9 cellular contexts compared by ENCODE assay signal in genomic region chr1:177181280-177181630, GRCh38. TPM values are rescaled to one million over a fixed set of nuclear protein-coding genes. Genes with fewer than 3 reads are reported as not detected.
DNase-seq lines count a peak whose midpoint lies in the region; ATAC-seq and TF ChIP-seq lines count a peak whose summit lies in the region.
"Had no signal": no experiment of that assay in that cellular context is flagged by ENCODE, and none has a peak within 500 bp of the region (broad histone marks: within the 10 kb centered on the region; RNA-seq: fewer than 3 reads in every experiment).

No MANE protein-coding gene starts in this region.

- no peak overlapping the region for H2AFZ ChIP-seq in PC-9

- no peaks in the 10 kb centered on the region for H3K36me3 ChIP-seq in PC-9 (ENCODE audit: low read depth)
- H3K36me3 ChIP-seq: spleen had no signal

- H3K79me2 ChIP-seq in PC-9 (ENCODE audit: low read depth) = no peaks in the 10 kb centered on the region

- H3K9me2 ChIP-seq in PC-9 (ENCODE audit: insufficient read depth) = no peaks in the 10 kb centered on the region

- DNase-seq in chondrocyte (ENCODE audit: low spot score) (no peak), neural crest cell (ENCODE audit: low read depth, low spot score) (no peak), NCI-H1048 (lab: John Stamatoyannopoulos, UW) (no peak), COR-L47 (lab: John Stamatoyannopoulos, UW) (no peak), PC-9 (no peak)
- no peak for DNase-seq in activated CD4-positive, alpha-beta T cell treated with anti-CD3 and anti-CD28 coated beads for 1 hour

- H3K27ac Mint-ChIP-seq in chondrocyte (ENCODE audit: unreplicated experiment) (no peak overlapping the region), neural crest cell (ENCODE audit: unreplicated experiment) (peak overlapping the region; percentile 37)

- CTCF ChIA-PET in PC-9 (lab: Charles Lee) = no interaction called here

- TF ChIP-seq CTCF in chondrocyte (IDR thresholded peaks at IDR 0.05) (no peak), neural crest cell (conservative IDR thresholded peaks at IDR 0.05) (no peak), PC-9 (conservative IDR thresholded peaks at IDR 0.05) (no peak)

- no peaks in the 10 kb centered on the region for H3K4me1 ChIP-seq in PC-9 (replicated peaks; ENCODE audit: insufficient read depth)

- peaks cover 9% of the 10 kb centered on the region for H3K4me1 Mint-ChIP-seq in chondrocyte (ENCODE audit: low read depth)
- peaks cover 12% of the 10 kb centered on the region for H3K4me1 Mint-ChIP-seq in neural crest cell

- ATAC-seq in GM18502 (IDR thresholded peaks at IDR 0.05; ENCODE audit: poor library complexity, unreplicated experiment) = peak; percentile 24
- peak; percentile 19 for ATAC-seq in HG02852 (IDR thresholded peaks at IDR 0.05; ENCODE audit: unreplicated experiment)

- no TSS peak for BruUV-seq in PC-9 (replicated peaks; lab: Mats Ljungman, UMichigan)

- peak overlapping the region; percentile 63 for H3K4me3 Mint-ChIP-seq in chondrocyte (ENCODE audit: unreplicated experiment)
- peak overlapping the region; percentile 82 for H3K4me3 Mint-ChIP-seq in neural crest cell

- POLR2A ChIA-PET in PC-9 (lab: Charles Lee; ENCODE audit: unreplicated experiment) = no interaction called here

- intact Hi-C loops in PC-9 (cut with micrococcal nuclease; ENCODE audit: unreplicated experiment) = no loop called here

- H3K36me3 Mint-ChIP-seq in chondrocyte (ENCODE audit: low read depth) (no peaks in the 10 kb centered on the region), neural crest cell (ENCODE audit: low read depth) (no peaks in the 10 kb centered on the region)

- no peaks in the 10 kb centered on the region for H3F3A ChIP-seq in PC-9 (ENCODE audit: insufficient read depth, low read depth)

- no peak overlapping the region for H3K4me3 ChIP-seq in PC-9

- no peaks in the 10 kb centered on the region for H4K20me1 ChIP-seq in PC-9 (ENCODE audit: insufficient read depth)

- no peaks in the 10 kb centered on the region for H3K9me3 ChIP-seq in PC-9 (ENCODE audit: insufficient read depth, low read depth)
- H3K9me3 ChIP-seq: spleen had no signal

- H3K27ac ChIP-seq in PC-9 = no peak overlapping the region
- H3K27ac ChIP-seq: spleen had no signal

- H3K4me2 ChIP-seq in PC-9 = no peak overlapping the region

- H3K27me3 Mint-ChIP-seq in chondrocyte (ENCODE audit: low read depth) (peaks cover 61% of the 10 kb centered on the region), neural crest cell (ENCODE audit: low read depth) (peaks cover 58% of the 10 kb centered on the region)

- H3K9me3 Mint-ChIP-seq in chondrocyte (ENCODE audit: low read depth) (peaks cover 5% of the 10 kb centered on the region), neural crest cell (peaks cover 3% of the 10 kb centered on the region)

- H3K27me3 ChIP-seq in PC-9 (ENCODE audit: insufficient read depth, low read depth) = 0 out of 2 replicates have a peak, but pooled peaks cover 6% of the 10 kb centered on the region

RNA-seq across cellular contexts. Expression of gene BRINP2, which starts 10.5 kb away (rescaled TPM):
- total RNA-seq in chondrocyte (not detected in 3 replicates), neural crest cell (1.3 and 1.4 TPM in 2 replicates), PC-9 (2021) (not detected in 2 replicates)

RNA-seq across cellular contexts. Expression of gene ASTN1, which starts 16.7 kb away (rescaled TPM):
- total RNA-seq in chondrocyte = not detected in 3 replicates
- 21.8 TPM in 2 replicates for total RNA-seq in neural crest cell
- not detected in 2 replicates for total RNA-seq in PC-9 (2021)

Comparison
In these comparisons a context has a peak if more than half of its experiments do, and no peak if none do; other contexts are left out.
1. RNA of gene ASTN1, which starts 16.7 kb away (total RNA-seq): 21.8 TPM in neural crest cell; not detected in PC-9 and not detected in chondrocyte; every median in the first group is over 10 times any median in the second.